In the genomic region with DNA sequence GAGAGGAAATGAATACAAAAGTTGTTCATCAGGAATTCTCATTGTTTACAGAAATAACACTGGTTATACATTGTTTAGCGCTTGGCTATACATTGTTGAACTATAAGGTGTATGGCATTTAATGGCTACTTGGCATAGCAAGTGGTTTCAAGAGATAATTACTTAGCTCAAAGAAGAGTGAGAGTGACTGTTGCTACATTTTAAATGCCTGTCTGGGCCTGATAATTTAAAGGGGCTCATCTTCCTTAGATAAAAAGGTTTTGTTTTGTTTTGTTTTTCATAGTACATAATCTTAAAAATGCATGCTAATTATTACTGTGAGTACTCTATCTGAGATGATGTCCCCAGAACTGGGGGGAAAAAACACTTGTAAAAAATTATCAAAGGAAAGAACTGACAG, we compare ENCODE assay signal across 1 cellular context.
TF ChIP-seq lines count a peak whose summit lies in the region.

No MANE protein-coding gene starts in this region.

TF ChIP-seq in WTC11, 78 proteins besides CTCF, POLR2A, EP300 and RAD21 (continued from another document):
- TF ChIP-seq, protein P1, sequence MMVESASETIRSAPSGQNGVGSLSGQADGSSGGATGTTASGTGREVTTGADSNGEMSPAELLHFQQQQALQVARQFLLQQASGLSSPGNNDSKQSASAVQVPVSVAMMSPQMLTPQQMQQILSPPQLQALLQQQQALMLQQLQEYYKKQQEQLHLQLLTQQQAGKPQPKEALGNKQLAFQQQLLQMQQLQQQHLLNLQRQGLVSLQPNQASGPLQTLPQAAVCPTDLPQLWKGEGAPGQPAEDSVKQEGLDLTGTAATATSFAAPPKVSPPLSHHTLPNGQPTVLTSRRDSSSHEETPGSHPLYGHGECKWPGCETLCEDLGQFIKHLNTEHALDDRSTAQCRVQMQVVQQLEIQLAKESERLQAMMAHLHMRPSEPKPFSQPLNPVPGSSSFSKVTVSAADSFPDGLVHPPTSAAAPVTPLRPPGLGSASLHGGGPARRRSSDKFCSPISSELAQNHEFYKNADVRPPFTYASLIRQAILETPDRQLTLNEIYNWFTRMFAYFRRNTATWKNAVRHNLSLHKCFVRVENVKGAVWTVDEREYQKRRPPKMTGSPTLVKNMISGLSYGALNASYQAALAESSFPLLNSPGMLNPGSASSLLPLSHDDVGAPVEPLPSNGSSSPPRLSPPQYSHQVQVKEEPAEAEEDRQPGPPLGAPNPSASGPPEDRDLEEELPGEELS (CRISPR knock-in tag; IDR thresholded peaks at IDR 0.05), result no peak
- TF ChIP-seq FOXK1 (CRISPR knock-in tag; IDR thresholded peaks at IDR 0.05), result no peak
- TF ChIP-seq, protein P2, sequence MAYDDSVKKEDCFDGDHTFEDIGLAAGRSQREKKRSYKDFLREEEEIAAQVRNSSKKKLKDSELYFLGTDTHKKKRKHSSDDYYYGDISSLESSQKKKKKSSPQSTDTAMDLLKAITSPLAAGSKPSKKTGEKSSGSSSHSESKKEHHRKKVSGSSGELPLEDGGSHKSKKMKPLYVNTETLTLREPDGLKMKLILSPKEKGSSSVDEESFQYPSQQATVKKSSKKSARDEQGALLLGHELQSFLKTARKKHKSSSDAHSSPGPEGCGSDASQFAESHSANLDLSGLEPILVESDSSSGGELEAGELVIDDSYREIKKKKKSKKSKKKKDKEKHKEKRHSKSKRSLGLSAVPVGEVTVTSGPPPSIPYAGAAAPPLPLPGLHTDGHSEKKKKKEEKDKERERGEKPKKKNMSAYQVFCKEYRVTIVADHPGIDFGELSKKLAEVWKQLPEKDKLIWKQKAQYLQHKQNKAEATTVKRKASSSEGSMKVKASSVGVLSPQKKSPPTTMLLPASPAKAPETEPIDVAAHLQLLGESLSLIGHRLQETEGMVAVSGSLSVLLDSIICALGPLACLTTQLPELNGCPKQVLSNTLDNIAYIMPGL (CRISPR knock-in tag; IDR thresholded peaks at IDR 0.05), result no peak
- TF ChIP-seq ATF3 (CRISPR knock-in tag; conservative IDR thresholded peaks at IDR 0.05), result no peak
- no peak for TF ChIP-seq RELA (CRISPR knock-in tag; IDR thresholded peaks at IDR 0.05; ENCODE audit: borderline replicate concordance)
- no peak for TF ChIP-seq TCF7 (CRISPR knock-in tag; IDR thresholded peaks at IDR 0.05; ENCODE audit: low read depth)
- no peak for TF ChIP-seq MYBL2 (CRISPR knock-in tag; IDR thresholded peaks at IDR 0.05)
- no peak for TF ChIP-seq ATF1 (CRISPR knock-in tag; IDR thresholded peaks at IDR 0.05)
- TF ChIP-seq, protein P3, sequence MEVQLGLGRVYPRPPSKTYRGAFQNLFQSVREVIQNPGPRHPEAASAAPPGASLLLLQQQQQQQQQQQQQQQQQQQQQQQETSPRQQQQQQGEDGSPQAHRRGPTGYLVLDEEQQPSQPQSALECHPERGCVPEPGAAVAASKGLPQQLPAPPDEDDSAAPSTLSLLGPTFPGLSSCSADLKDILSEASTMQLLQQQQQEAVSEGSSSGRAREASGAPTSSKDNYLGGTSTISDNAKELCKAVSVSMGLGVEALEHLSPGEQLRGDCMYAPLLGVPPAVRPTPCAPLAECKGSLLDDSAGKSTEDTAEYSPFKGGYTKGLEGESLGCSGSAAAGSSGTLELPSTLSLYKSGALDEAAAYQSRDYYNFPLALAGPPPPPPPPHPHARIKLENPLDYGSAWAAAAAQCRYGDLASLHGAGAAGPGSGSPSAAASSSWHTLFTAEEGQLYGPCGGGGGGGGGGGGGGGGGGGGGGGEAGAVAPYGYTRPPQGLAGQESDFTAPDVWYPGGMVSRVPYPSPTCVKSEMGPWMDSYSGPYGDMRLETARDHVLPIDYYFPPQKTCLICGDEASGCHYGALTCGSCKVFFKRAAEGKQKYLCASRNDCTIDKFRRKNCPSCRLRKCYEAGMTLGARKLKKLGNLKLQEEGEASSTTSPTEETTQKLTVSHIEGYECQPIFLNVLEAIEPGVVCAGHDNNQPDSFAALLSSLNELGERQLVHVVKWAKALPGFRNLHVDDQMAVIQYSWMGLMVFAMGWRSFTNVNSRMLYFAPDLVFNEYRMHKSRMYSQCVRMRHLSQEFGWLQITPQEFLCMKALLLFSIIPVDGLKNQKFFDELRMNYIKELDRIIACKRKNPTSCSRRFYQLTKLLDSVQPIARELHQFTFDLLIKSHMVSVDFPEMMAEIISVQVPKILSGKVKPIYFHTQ (CRISPR knock-in tag; IDR thresholded peaks at IDR 0.05), result no peak
- TF ChIP-seq OVOL2 (CRISPR knock-in tag; IDR thresholded peaks at IDR 0.05; ENCODE audit: borderline replicate concordance), result no peak
- TF ChIP-seq CBFB (CRISPR knock-in tag; IDR thresholded peaks at IDR 0.05; ENCODE audit: low read depth), result no peak
- no peak for TF ChIP-seq USF2 (CRISPR knock-in tag; IDR thresholded peaks at IDR 0.05)
- no peak for TF ChIP-seq NFATC4 (CRISPR knock-in tag; IDR thresholded peaks at IDR 0.05)
- TF ChIP-seq NR3C1 (CRISPR knock-in tag; conservative IDR thresholded peaks at IDR 0.05; ENCODE audit: low read depth), result no peak
- no peak for TF ChIP-seq RORB (CRISPR knock-in tag; IDR thresholded peaks at IDR 0.05)
- no peak for TF ChIP-seq TP53 (CRISPR knock-in tag; IDR thresholded peaks at IDR 0.05)
- no peak for TF ChIP-seq NFYB (CRISPR knock-in tag; conservative IDR thresholded peaks at IDR 0.05; ENCODE audit: low read depth)
- TF ChIP-seq, protein P4, sequence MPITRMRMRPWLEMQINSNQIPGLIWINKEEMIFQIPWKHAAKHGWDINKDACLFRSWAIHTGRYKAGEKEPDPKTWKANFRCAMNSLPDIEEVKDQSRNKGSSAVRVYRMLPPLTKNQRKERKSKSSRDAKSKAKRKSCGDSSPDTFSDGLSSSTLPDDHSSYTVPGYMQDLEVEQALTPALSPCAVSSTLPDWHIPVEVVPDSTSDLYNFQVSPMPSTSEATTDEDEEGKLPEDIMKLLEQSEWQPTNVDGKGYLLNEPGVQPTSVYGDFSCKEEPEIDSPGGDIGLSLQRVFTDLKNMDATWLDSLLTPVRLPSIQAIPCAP (CRISPR knock-in tag; IDR thresholded peaks at IDR 0.05), result no peak
- no peak for TF ChIP-seq CREB1 (CRISPR knock-in tag; IDR thresholded peaks at IDR 0.05)
